In the genomic region with DNA sequence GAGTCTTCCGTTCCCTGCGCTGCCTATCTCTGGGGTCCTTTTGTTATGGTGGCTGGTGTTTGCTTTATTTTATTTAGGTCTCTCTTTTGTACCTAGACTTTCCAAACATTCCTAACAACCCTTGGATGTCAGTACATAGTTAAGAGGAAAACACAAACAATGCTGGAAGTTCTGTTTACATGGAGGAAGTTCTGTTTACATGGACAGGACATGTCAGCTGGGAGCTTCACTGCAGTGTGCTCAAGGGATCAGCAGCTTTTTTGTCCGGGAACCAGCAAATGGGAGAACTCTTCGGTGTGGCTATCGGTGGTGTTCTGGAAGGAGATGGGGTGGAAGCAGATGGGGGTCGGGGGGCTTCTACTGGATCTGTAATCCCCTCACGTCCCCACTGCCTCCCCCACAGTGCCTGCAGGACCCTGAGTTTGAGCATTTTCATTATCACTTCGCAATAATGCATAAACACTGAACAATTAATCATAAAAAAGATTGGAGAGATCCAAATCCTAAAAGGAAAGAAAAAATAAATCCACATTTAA, we compare ENCODE assay signal across 16 cellular contexts. TPM values are rescaled to one million over a fixed set of nuclear protein-coding genes. Genes with fewer than 3 reads are reported as not detected.
DNase-seq lines count a peak whose midpoint lies in the region; ATAC-seq, FAIRE-seq and TF ChIP-seq lines count a peak whose summit lies in the region.
"Had no signal": no experiment of that assay in that cellular context is flagged by ENCODE, and none has a peak within 500 bp of the region (broad histone marks: within the 10 kb centered on the region; RNA-seq: fewer than 3 reads in every experiment).

No MANE protein-coding gene starts in this region.

- no peak overlapping the region for H2AFZ ChIP-seq in endothelial cell of umbilical vein (ENCODE audit: low read depth, low read length)
- no peak overlapping the region for H2AFZ ChIP-seq in parathyroid adenoma

- TF ChIP-seq POLR2A in endothelial cell of umbilical vein (IDR thresholded peaks at IDR 0.05; ENCODE audit: low read depth, low read length) (no peak), vagina (IDR thresholded peaks at IDR 0.05) (no peak)

- no peak for DNase-seq in natural killer cell
- DNase-seq in natural killer cell treated with Interleukin-12 subunit alpha and Interleukin-12 subunit beta and Interleukin-15 and Interleukin-18, amount 100 ng/mL, for 72 hours (ENCODE audit: low spot score): no peak
- DNase-seq in endothelial cell of umbilical vein (ENCODE audit: low read depth, low spot score): no peak
- DNase-seq in vagina (ENCODE audit: extremely low spot score in 2 of 2): no peak
- no peak for DNase-seq in GM10266 (ENCODE audit: extremely low spot score)
- DNase-seq in mucosa of gallbladder (ENCODE audit: low spot score): no peak
- DNase-seq: activated effector memory CD4-positive, alpha-beta T cell treated with anti-CD3 and anti-CD28 coated beads, Interleukin-2, amount 50 U/mL, for 16 hours; body of pancreas; H9; NCI-H2029; NCI-H69; stimulated activated naive CD4-positive, alpha-beta T cell had no signal

- peaks cover 58 to 63% of the 10 kb centered on the region in 2 donors for H3K4me1 Mint-ChIP-seq in natural killer cell
- peaks cover 48 to 54% of the 10 kb centered on the region in 2 donors for H3K4me1 Mint-ChIP-seq in natural killer cell treated with Interleukin-12 subunit alpha and Interleukin-12 subunit beta and Interleukin-15 and Interleukin-18, amount 100 ng/mL, for 72 hours (ENCODE audit: low read depth in 2 of 2)

- H3K9me3 Mint-ChIP-seq in natural killer cell: no peaks in the 10 kb centered on the region
- no peaks in the 10 kb centered on the region for H3K9me3 Mint-ChIP-seq in natural killer cell treated with Interleukin-12 subunit alpha and Interleukin-12 subunit beta and Interleukin-15 and Interleukin-18, amount 100 ng/mL, for 72 hours

- H3K9ac ChIP-seq in endothelial cell of umbilical vein (replicated peaks; ENCODE audit: extremely low read depth, insufficient read depth, low read length) (no peak overlapping the region), parathyroid adenoma (no peak overlapping the region)

- no peaks in the 10 kb centered on the region for H3K36me3 Mint-ChIP-seq in natural killer cell
- H3K36me3 Mint-ChIP-seq in natural killer cell treated with Interleukin-12 subunit alpha and Interleukin-12 subunit beta and Interleukin-15 and Interleukin-18, amount 100 ng/mL, for 72 hours: peaks cover 24% of the 10 kb centered on the region

- no peaks in the 10 kb centered on the region for H3K27me3 ChIP-seq in endothelial cell of umbilical vein (ENCODE audit: control insufficient read depth in 2 of 2, insufficient read depth in 2 of 2, low read length in 2 of 2)
- H3K27me3 ChIP-seq in parathyroid adenoma (ENCODE audit: control insufficient read depth, insufficient read depth, low read length): no peaks in the 10 kb centered on the region
- no peaks in the 10 kb centered on the region for H3K27me3 ChIP-seq in vagina
- H3K27me3 ChIP-seq: body of pancreas had no signal

- H3K9me3 ChIP-seq in endothelial cell of umbilical vein (replicated peaks; ENCODE audit: control insufficient read depth, insufficient read depth, low read length) (no peaks in the 10 kb centered on the region), parathyroid adenoma (ENCODE audit: control insufficient read depth, low read length) (no peaks in the 10 kb centered on the region), vagina (no peaks in the 10 kb centered on the region)
- H3K9me3 ChIP-seq: body of pancreas had no signal

- no peak overlapping the region for H3K27ac ChIP-seq in endothelial cell of umbilical vein (ENCODE audit: insufficient read depth, low read depth, low read length)
- H3K27ac ChIP-seq in parathyroid adenoma: peak overlapping the region; percentile 27
- H3K27ac ChIP-seq in vagina: peak overlapping the region; percentile 98

- intact Hi-C loops in natural killer cell (cut with micrococcal nuclease) (no loop called here), endothelial cell of umbilical vein (cut with micrococcal nuclease) (no loop called here), vagina (cut with DNase I) (no loop called here)

- no TSS peak for BruUV-seq in endothelial cell of umbilical vein (replicated peaks; lab: Mats Ljungman, UMichigan)

- no peaks in the 10 kb centered on the region for H3K27me3 Mint-ChIP-seq in natural killer cell (ENCODE audit: low read depth in 2 of 2)
- H3K27me3 Mint-ChIP-seq in natural killer cell treated with Interleukin-12 subunit alpha and Interleukin-12 subunit beta and Interleukin-15 and Interleukin-18, amount 100 ng/mL, for 72 hours: no peaks in the 10 kb centered on the region

- ATAC-seq in natural killer cell: no peak
- ATAC-seq in natural killer cell treated with Interleukin-12 subunit alpha and Interleukin-12 subunit beta and Interleukin-15 and Interleukin-18, amount 100 ng/mL, for 72 hours: no peak
- no peak for ATAC-seq in GM21529 (IDR thresholded peaks at IDR 0.05; ENCODE audit: unreplicated experiment)
- ATAC-seq: body of pancreas, sciatic nerve had no signal

- H3K9me1 ChIP-seq in endothelial cell of umbilical vein (replicated peaks; ENCODE audit: control insufficient read depth, extremely low read depth, insufficient read depth, low read length): no peaks in the 10 kb centered on the region

- CTCF ChIA-PET in endothelial cell of umbilical vein (lab: Charles Lee): interaction anchor here (1.0 to 2.4 kb wide), 3 partner anchors 12 to 21 kb away, joined by 3 to 12 read pairs (median 11); no protein-coding TSS in a partner anchor

- H3K79me2 ChIP-seq in endothelial cell of umbilical vein (ENCODE audit: control insufficient read depth, insufficient read depth, low read length): peaks cover 17% of the 10 kb centered on the region
- H3K79me2 ChIP-seq in parathyroid adenoma: peaks cover 7% of the 10 kb centered on the region

- no peak overlapping the region for H3K4me3 Mint-ChIP-seq in natural killer cell
- no peak overlapping the region for H3K4me3 Mint-ChIP-seq in natural killer cell treated with Interleukin-12 subunit alpha and Interleukin-12 subunit beta and Interleukin-15 and Interleukin-18, amount 100 ng/mL, for 72 hours
- H3K4me3 Mint-ChIP-seq: H9; T-helper 2 cell treated with Interferon-gamma antibody and Interleukin-4, amounts not matched to agents 5 μg/mL and 100 μg/mL, for 36 hours had no signal

- POLR2A ChIA-PET in endothelial cell of umbilical vein (lab: Charles Lee): no interaction called here

- H4K20me1 ChIP-seq in endothelial cell of umbilical vein (replicated peaks; ENCODE audit: control insufficient read depth, extremely low read depth, insufficient read depth, low read length): no peaks in the 10 kb centered on the region

- peak; percentile 43 for FAIRE-seq in endothelial cell of umbilical vein (lab: Jason Lieb, UNC)

- peaks cover 0 to 3% of the 10 kb centered on the region in 2 experiments for H3K36me3 ChIP-seq in endothelial cell of umbilical vein (ENCODE audit: control insufficient read depth in 2 of 2, extremely low read depth in 1 of 2, insufficient read depth in 2 of 2, low read length in 2 of 2)
- H3K36me3 ChIP-seq in parathyroid adenoma (ENCODE audit: control insufficient read depth, insufficient read depth, low read length): peaks cover 2% of the 10 kb centered on the region
- no peaks in the 10 kb centered on the region for H3K36me3 ChIP-seq in vagina

- peaks cover 5% of the 10 kb centered on the region for H3K4me1 ChIP-seq in endothelial cell of umbilical vein (ENCODE audit: control insufficient read depth, extremely low read depth, insufficient read depth, low read length)
- peaks cover 18% of the 10 kb centered on the region for H3K4me1 ChIP-seq in parathyroid adenoma
- peaks cover 22% of the 10 kb centered on the region for H3K4me1 ChIP-seq in vagina

- peak overlapping the region; percentile 37 to 79 for H3K27ac Mint-ChIP-seq in natural killer cell
- H3K27ac Mint-ChIP-seq in natural killer cell treated with Interleukin-12 subunit alpha and Interleukin-12 subunit beta and Interleukin-15 and Interleukin-18, amount 100 ng/mL, for 72 hours: peak overlapping the region in 1 of 2 donors; percentile 20
- H3K27ac Mint-ChIP-seq: T-helper 2 cell treated with Interferon-gamma antibody and Interleukin-4, amounts not matched to agents 5 μg/mL and 100 μg/mL, for 36 hours had no signal

- H3K4me3 ChIP-seq in endothelial cell of umbilical vein (replicated peaks in 1 of 3; ENCODE audit: insufficient read depth in 1 of 3, low read depth in 1 of 3, low read length in 3 of 3): no peak overlapping the region
- H3K4me3 ChIP-seq in parathyroid adenoma (ENCODE audit: low read depth, low read length): no peak overlapping the region
- no peak overlapping the region for H3K4me3 ChIP-seq in vagina
- H3K4me3 ChIP-seq: body of pancreas had no signal

- TF ChIP-seq CTCF in natural killer cell (IDR thresholded peaks at IDR 0.05) (no peak), endothelial cell of umbilical vein (IDR thresholded peaks at IDR 0.05; ENCODE audit: extremely low read depth in 1 of 2, insufficient read depth in 1 of 2, low read depth in 1 of 2, low read length in 2 of 2) (no peak), parathyroid adenoma (IDR thresholded peaks at IDR 0.05) (no peak), vagina (IDR thresholded peaks at IDR 0.05) (no peak), GM10266 (IDR thresholded peaks at IDR 0.05; ENCODE audit: control insufficient read depth, insufficient read depth, low read depth, missing control alignments) (no peak)

- H3K4me2 ChIP-seq in endothelial cell of umbilical vein (ENCODE audit: insufficient read depth, low read length) (no peak overlapping the region), parathyroid adenoma (ENCODE audit: low read length) (no peak overlapping the region)

- dilution Hi-C loops in endothelial cell of umbilical vein (cut with MboI; ENCODE audit: extremely low pct_ligation_motif_present, low sequenced_read_pairs): no loop called here

RNA-seq across cellular contexts. Expression of a gene that starts 2.7 kb away (rescaled TPM):
- total RNA-seq in natural killer cell (100 to 1,000 TPM; 120 to 135 (median 129) TPM), endothelial cell of umbilical vein (145 and 155 TPM in 2 replicates), vagina (93.8 TPM), mucosa of gallbladder (141 TPM)
- 100 to 1,000 TPM; 158 to 170 TPM for total RNA-seq in natural killer cell treated with Interleukin-12 subunit alpha and Interleukin-12 subunit beta and Interleukin-15 and Interleukin-18, amount 100 ng/mL, for 72 hours
- 148 and 151 TPM in 2 replicates for polyA plus RNA-seq in endothelial cell of umbilical vein
- 127 and 135 TPM in 2 replicates for polyA plus RNA-seq in endothelial cell of umbilical vein (2011; cell fraction: cytosol; rRNA removed)
- polyA plus RNA-seq in endothelial cell of umbilical vein (2011; cell fraction: nucleus; rRNA removed): 173 and 181 TPM in 2 replicates
- 129 and 136 TPM in 2 replicates for polyA plus RNA-seq in endothelial cell of umbilical vein (2012)
- 120 and 126 TPM in 2 replicates for polyA minus RNA-seq in endothelial cell of umbilical vein
- polyA minus RNA-seq in endothelial cell of umbilical vein (2011; cell fraction: cytosol; rRNA and poly(A)+ RNA removed): 95.6 TPM
- polyA minus RNA-seq in endothelial cell of umbilical vein (2011; cell fraction: nucleus; rRNA and poly(A)+ RNA removed): 60.0 and 72.9 TPM in 2 replicates

RNA-seq across cellular contexts. Expression of a gene that starts 31.0 kb away (rescaled TPM):
- 10 to 100 TPM; 13.1 to 21.7 (median 16.2) TPM for total RNA-seq in natural killer cell
- 10 to 100 TPM; 18.0 to 35.1 TPM for total RNA-seq in natural killer cell treated with Interleukin-12 subunit alpha and Interleukin-12 subunit beta and Interleukin-15 and Interleukin-18, amount 100 ng/mL, for 72 hours
- total RNA-seq in endothelial cell of umbilical vein: 27.6 and 31.6 TPM in 2 replicates
- polyA plus RNA-seq in endothelial cell of umbilical vein: 44.1 and 48.0 TPM in 2 replicates
- polyA plus RNA-seq in endothelial cell of umbilical vein (2011; cell fraction: cytosol; rRNA removed): 52.6 and 52.8 TPM in 2 replicates
- polyA plus RNA-seq in endothelial cell of umbilical vein (2011; cell fraction: nucleus; rRNA removed): 25.0 and 26.4 TPM in 2 replicates
- polyA plus RNA-seq in endothelial cell of umbilical vein (2012): 24.0 and 25.0 TPM in 2 replicates
- polyA minus RNA-seq in endothelial cell of umbilical vein: 34.7 and 35.6 TPM in 2 replicates
- polyA minus RNA-seq in endothelial cell of umbilical vein (2011; cell fraction: cytosol; rRNA and poly(A)+ RNA removed): 57.5 TPM
- 4.3 and 5.4 TPM in 2 replicates for polyA minus RNA-seq in endothelial cell of umbilical vein (2011; cell fraction: nucleus; rRNA and poly(A)+ RNA removed)
- total RNA-seq in vagina: 11.8 TPM
- 35.0 TPM for total RNA-seq in mucosa of gallbladder
